Comparison of ENCODE assay signal across 2 cellular contexts in the genomic region with DNA sequence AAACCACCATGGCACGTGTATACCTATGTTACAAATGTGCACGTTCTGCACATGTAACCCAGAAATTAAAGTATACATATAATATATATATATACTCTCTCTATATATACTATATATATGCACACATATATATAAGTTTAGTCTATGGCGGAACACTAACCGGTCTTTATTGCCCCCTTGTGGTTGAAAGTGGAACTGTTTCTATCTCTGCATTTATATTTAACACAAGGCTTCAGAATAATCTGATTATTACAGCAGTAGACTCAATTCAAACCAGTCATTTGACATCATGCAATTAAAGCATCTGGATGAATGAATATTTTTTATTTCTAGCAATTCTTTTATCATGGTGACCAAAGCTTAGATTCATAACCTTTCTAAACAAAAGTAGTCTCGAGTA.
TF ChIP-seq lines count a peak whose summit lies in the region.

No MANE protein-coding gene starts in this region.

TF ChIP-seq in H1, 55 proteins besides CTCF, POLR2A, EP300 and RAD21:
- TF ChIP-seq MAFK (IDR thresholded peaks at IDR 0.05; ENCODE audit: low read depth, low read length): no peak
- no peak for TF ChIP-seq HDAC6 (IDR thresholded peaks at IDR 0.05; ENCODE audit: low read depth, low read length)
- no peak for TF ChIP-seq SIRT6 (IDR thresholded peaks at IDR 0.05; ENCODE audit: low read length)
- no peak for TF ChIP-seq RXRA (IDR thresholded peaks at IDR 0.05; ENCODE audit: insufficient read depth, low read depth, low read length)
- TF ChIP-seq, protein P1, sequence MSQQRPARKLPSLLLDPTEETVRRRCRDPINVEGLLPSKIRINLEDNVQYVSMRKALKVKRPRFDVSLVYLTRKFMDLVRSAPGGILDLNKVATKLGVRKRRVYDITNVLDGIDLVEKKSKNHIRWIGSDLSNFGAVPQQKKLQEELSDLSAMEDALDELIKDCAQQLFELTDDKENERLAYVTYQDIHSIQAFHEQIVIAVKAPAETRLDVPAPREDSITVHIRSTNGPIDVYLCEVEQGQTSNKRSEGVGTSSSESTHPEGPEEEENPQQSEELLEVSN (IDR thresholded peaks at IDR 0.05): no peak
- TF ChIP-seq PHF8 (conservative IDR thresholded peaks at IDR 0.05; ENCODE audit: low read depth, low read length): no peak
- TF ChIP-seq RFX5 (IDR thresholded peaks at IDR 0.05; ENCODE audit: borderline replicate concordance, low read depth, low read length): no peak
- TF ChIP-seq SRF (IDR thresholded peaks at IDR 0.05; ENCODE audit: low read depth, low read length): no peak
- no peak for TF ChIP-seq CHD2 (IDR thresholded peaks at IDR 0.05; ENCODE audit: low read length)
- no peak for TF ChIP-seq NRF1 (IDR thresholded peaks at IDR 0.05; ENCODE audit: low read depth, low read length)
- TF ChIP-seq KDM4A (IDR thresholded peaks at IDR 0.05; ENCODE audit: low read depth, low read length, severe bottlenecking): no peak
- no peak for TF ChIP-seq SAP30 (IDR thresholded peaks at IDR 0.05; ENCODE audit: insufficient read depth, insufficient replicate concordance, low read length)
- TF ChIP-seq HDAC2 (IDR thresholded peaks at IDR 0.05; ENCODE audit: borderline replicate concordance in 1 of 2, low read depth in 2 of 2, low read length in 2 of 2): no peak

TF ChIP-seq in neural cell, 6 proteins besides CTCF, POLR2A, EP300 and RAD21:
- TF ChIP-seq SMC3 (conservative IDR thresholded peaks at IDR 0.05; ENCODE audit: poor library complexity): peak; percentile 78
- TF ChIP-seq MXI1 (conservative IDR thresholded peaks at IDR 0.05; ENCODE audit: poor library complexity, severe bottlenecking): no peak
